In the genomic region with DNA sequence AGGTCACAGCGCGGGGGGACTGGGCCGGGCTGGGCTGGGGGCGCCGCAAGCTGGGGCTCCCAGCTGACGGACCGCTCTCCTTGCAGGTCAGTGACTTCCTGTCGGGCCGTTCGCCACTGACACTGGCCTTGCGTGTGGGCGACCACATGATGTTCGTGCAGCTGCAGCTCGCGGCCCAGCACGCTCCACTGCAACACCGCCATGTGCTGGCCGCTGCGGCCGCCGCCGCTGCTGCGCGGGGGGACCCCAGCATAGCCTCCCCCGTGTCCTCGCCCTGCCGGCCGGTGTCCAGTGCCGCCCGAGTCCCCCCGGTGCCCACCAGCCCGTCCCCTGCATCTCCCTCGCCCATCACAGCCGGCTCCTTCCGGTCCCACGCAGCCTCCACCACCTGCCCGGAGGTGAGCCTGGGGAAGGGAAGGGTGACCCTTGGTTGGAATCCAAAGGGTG, we compare ENCODE assay signal across 9 cellular contexts. TPM values are rescaled to one million over a fixed set of nuclear protein-coding genes. Genes with fewer than 3 reads are reported as not detected.
A peak's percentile ranks its signal among the peaks of the same experiment; 100 is the strongest.
DNase-seq lines count a peak whose midpoint lies in the region; ATAC-seq and TF ChIP-seq lines count a peak whose summit lies in the region.
"Had no signal": no experiment of that assay in that cellular context is flagged by ENCODE, and none has a peak within 500 bp of the region (broad histone marks: within the 10 kb centered on the region; RNA-seq: fewer than 3 reads in every experiment).

No MANE protein-coding gene starts in this region.

- no peak for DNase-seq in CD4-positive, alpha-beta memory T cell
- DNase-seq in activated CD4-positive, alpha-beta memory T cell treated with anti-CD3 and anti-CD28 coated beads, Interleukin-2, amount 10 ng/mL, durations not matched to agents 7 days and 5 days, result no peak
- DNase-seq in right atrium auricular region (ENCODE audit: low spot score), result no peak
- DNase-seq in sciatic nerve (ENCODE audit: low spot score), result peak; percentile 80
- DNase-seq in dedifferentiated amniotic fluid mesenchymal stem cell (ENCODE audit: extremely low spot score), result no peak
- no peak for DNase-seq in stimulated activated CD4-positive, alpha-beta T cell treated with anti-CD3 and anti-CD28 coated beads, Interleukin-1b, Interleukin-23, amount 100 ng/mL, for 48 hours
- DNase-seq: NCI-H2171 treated with DMSO at 0.1 percent for 48 hours had no signal

- H3K36me3 ChIP-seq in CD4-positive, alpha-beta memory T cell (ENCODE audit: insufficient read depth, low read length), result peaks cover 29% of the 10 kb centered on the region
- H3K36me3 ChIP-seq in right atrium auricular region, result peaks cover 66% of the 10 kb centered on the region

- H3K4me3 Mint-ChIP-seq in CD4-positive, alpha-beta memory T cell, result peak overlapping the region in 3 of 8 donors; percentile 31 to 61 (median 51)
- H3K4me3 Mint-ChIP-seq in activated CD4-positive, alpha-beta memory T cell treated with anti-CD3 and anti-CD28 coated beads, Interleukin-2, amount 10 ng/mL, durations not matched to agents 7 days and 5 days, result peak overlapping the region; percentile 41

- no peak for TF ChIP-seq CTCF in right atrium auricular region (IDR thresholded peaks at IDR 0.05)

- H3K27me3 Mint-ChIP-seq in CD4-positive, alpha-beta memory T cell, result no peaks in the 10 kb centered on the region
- H3K27me3 Mint-ChIP-seq in activated CD4-positive, alpha-beta memory T cell treated with anti-CD3 and anti-CD28 coated beads, Interleukin-2, amount 10 ng/mL, durations not matched to agents 7 days and 5 days, result no peaks in the 10 kb centered on the region

- peaks cover 0 to 11% (median 0%) of the 10 kb centered on the region in 8 donors for H3K9me3 Mint-ChIP-seq in CD4-positive, alpha-beta memory T cell
- H3K9me3 Mint-ChIP-seq in activated CD4-positive, alpha-beta memory T cell treated with anti-CD3 and anti-CD28 coated beads, Interleukin-2, amount 10 ng/mL, durations not matched to agents 7 days and 5 days, result no peaks in the 10 kb centered on the region

- peak overlapping the region; percentile 86 for H3K27ac ChIP-seq in CD4-positive, alpha-beta memory T cell (ENCODE audit: low read depth, low read length)
- H3K27ac ChIP-seq in right atrium auricular region, result peak overlapping the region; percentile 97 to 100

- peaks cover 23 to 38% of the 10 kb centered on the region in 2 donors for H3K36me3 Mint-ChIP-seq in CD4-positive, alpha-beta memory T cell
- peaks cover 59% of the 10 kb centered on the region for H3K36me3 Mint-ChIP-seq in activated CD4-positive, alpha-beta memory T cell treated with anti-CD3 and anti-CD28 coated beads, Interleukin-2, amount 10 ng/mL, durations not matched to agents 7 days and 5 days (ENCODE audit: low read depth)

- no peaks in the 10 kb centered on the region for H3K9me3 ChIP-seq in CD4-positive, alpha-beta memory T cell (ENCODE audit: control insufficient read depth in 1 of 2, low read length in 2 of 2)
- H3K9me3 ChIP-seq in right atrium auricular region, result no peaks in the 10 kb centered on the region

- H3K27ac Mint-ChIP-seq in CD4-positive, alpha-beta memory T cell, result peak overlapping the region in 3 of 7 donors; percentile 59 to 80 (median 75)
- peak overlapping the region; percentile 56 for H3K27ac Mint-ChIP-seq in activated CD4-positive, alpha-beta memory T cell treated with anti-CD3 and anti-CD28 coated beads, Interleukin-2, amount 10 ng/mL, durations not matched to agents 7 days and 5 days

- H3K27me3 ChIP-seq in CD4-positive, alpha-beta memory T cell (ENCODE audit: insufficient read depth, low read length), result no peaks in the 10 kb centered on the region
- H3K27me3 ChIP-seq in right atrium auricular region, result no peaks in the 10 kb centered on the region

- CTCF ChIA-PET in CD4-positive, alpha-beta memory T cell (lab: Charles Lee; ENCODE audit: partially characterized antibody), result interaction anchor here (1.6 to 3.2 kb wide), 4 partner anchors 10 to 12 kb away, joined by 7 to 11 read pairs (median 9); no protein-coding TSS in a partner anchor
- CTCF ChIA-PET in activated CD4-positive, alpha-beta memory T cell treated with anti-CD3 and anti-CD28 coated beads, Interleukin-2, amount 10 ng/mL, durations not matched to agents 7 days and 5 days (lab: Charles Lee), result interaction anchor here (1.9 to 4.9 kb wide), 2 partner anchors 10 to 13 kb away, joined by 29 to 44 read pairs; no protein-coding TSS in a partner anchor

- H3K4me1 Mint-ChIP-seq in CD4-positive, alpha-beta memory T cell, result peaks cover 16 to 50% (median 30%) of the 10 kb centered on the region in 4 donors
- H3K4me1 Mint-ChIP-seq in activated CD4-positive, alpha-beta memory T cell treated with anti-CD3 and anti-CD28 coated beads, Interleukin-2, amount 10 ng/mL, durations not matched to agents 7 days and 5 days, result peaks cover 37% of the 10 kb centered on the region

- ATAC-seq in sciatic nerve (peak; percentile 0), HG02798 (IDR thresholded peaks at IDR 0.05; ENCODE audit: poor library complexity, unreplicated experiment) (no peak), GM21381 (IDR thresholded peaks at IDR 0.05; ENCODE audit: unreplicated experiment) (no peak)

- intact Hi-C loops in CD4-positive, alpha-beta memory T cell (cut with micrococcal nuclease), result loop anchor here (5.0 kb wide), 1 partner anchor 153 kb away; the partner anchor contains the start of gene DAZAP1
- intact Hi-C loops in sciatic nerve (cut with DNase I), result no loop called here

- peaks cover 57% of the 10 kb centered on the region for H3K4me1 ChIP-seq in CD4-positive, alpha-beta memory T cell (ENCODE audit: insufficient read depth, low read length)
- H3K4me1 ChIP-seq in right atrium auricular region, result peaks cover 0 to 84% of the 10 kb centered on the region in 2 donors

- no peak overlapping the region for H3K4me3 ChIP-seq in CD4-positive, alpha-beta memory T cell (ENCODE audit: low read length in 2 of 2)
- peak overlapping the region in 1 of 2 donors; percentile 81 for H3K4me3 ChIP-seq in right atrium auricular region

- POLR2A ChIA-PET in CD4-positive, alpha-beta memory T cell (lab: Charles Lee; ENCODE audit: partially characterized antibody), result interaction anchor here (1.5 to 10.8 kb wide), 6 partner anchors 8 to 228 kb away, joined by 5 to 397 read pairs (median 18); partner anchors contain the start of genes ARHGAP45, CIRBP and CNN2
- POLR2A ChIA-PET in activated CD4-positive, alpha-beta memory T cell treated with anti-CD3 and anti-CD28 coated beads, Interleukin-2, amount 10 ng/mL, durations not matched to agents 7 days and 5 days (lab: Charles Lee), result interaction anchor here (1.1 to 3.3 kb wide), 6 partner anchors 10 to 214 kb away, joined by 4 to 162 read pairs (median 8); partner anchors contain the start of genes ABCA7, CIRBP and FAM174C

RNA-seq across cellular contexts. Expression of gene MIDN, which starts 5.7 kb away (rescaled TPM):
- total RNA-seq in CD4-positive, alpha-beta memory T cell, result 10 to 100 TPM; 30.3 to 34.0 TPM
- 1 to 10 TPM in 1 of 2 donors, under 1 TPM in 1; 0.75 to 6.1 TPM for polyA plus RNA-seq in CD4-positive, alpha-beta memory T cell
- 10 to 100 TPM; 86.2 to 88.6 TPM for total RNA-seq in activated CD4-positive, alpha-beta memory T cell treated with anti-CD3 and anti-CD28 coated beads, Interleukin-2, amount 10 ng/mL, durations not matched to agents 7 days and 5 days
- total RNA-seq in right atrium auricular region, result 10 to 100 TPM; 42.1 to 42.2 TPM
- total RNA-seq in sciatic nerve, result 117 TPM

RNA-seq across cellular contexts. Expression of gene ATP5F1D, which starts 12.6 kb away (rescaled TPM):
- total RNA-seq in CD4-positive, alpha-beta memory T cell, result 100 to 1,000 TPM; 105 to 108 TPM
- polyA plus RNA-seq in CD4-positive, alpha-beta memory T cell, result 100 to 1,000 TPM; 133 to 243 TPM
- total RNA-seq in activated CD4-positive, alpha-beta memory T cell treated with anti-CD3 and anti-CD28 coated beads, Interleukin-2, amount 10 ng/mL, durations not matched to agents 7 days and 5 days, result 100 to 1,000 TPM; 171 to 173 TPM
- 100 to 1,000 TPM; 193 to 269 TPM for total RNA-seq in right atrium auricular region
- 90.9 TPM for total RNA-seq in sciatic nerve

RNA-seq across cellular contexts. Expression of gene CIRBP, which starts 15.0 kb away (rescaled TPM):
- 100 to 1,000 TPM; 574 to 638 TPM for total RNA-seq in CD4-positive, alpha-beta memory T cell
- 100 to 1,000 TPM; 160 to 257 TPM for polyA plus RNA-seq in CD4-positive, alpha-beta memory T cell
- total RNA-seq in activated CD4-positive, alpha-beta memory T cell treated with anti-CD3 and anti-CD28 coated beads, Interleukin-2, amount 10 ng/mL, durations not matched to agents 7 days and 5 days, result 100 to 1,000 TPM; 203 to 204 TPM
- total RNA-seq in right atrium auricular region (100 to 1,000 TPM; 288 to 385 TPM), sciatic nerve (550 TPM)

RNA-seq across cellular contexts. Expression of gene CBARP, which starts 16.3 kb away (rescaled TPM):
- not detected for total RNA-seq in CD4-positive, alpha-beta memory T cell
- polyA plus RNA-seq in CD4-positive, alpha-beta memory T cell, result not detected
- under 1 TPM; 0.35 to 0.55 TPM for total RNA-seq in activated CD4-positive, alpha-beta memory T cell treated with anti-CD3 and anti-CD28 coated beads, Interleukin-2, amount 10 ng/mL, durations not matched to agents 7 days and 5 days
- 1 to 10 TPM; 2.4 to 2.6 TPM for total RNA-seq in right atrium auricular region
- total RNA-seq in sciatic nerve, result 2.9 TPM

RNA-seq across cellular contexts. Expression of gene FAM174C, which starts 21.2 kb away (rescaled TPM):
- 10 to 100 TPM; 50.5 to 54.2 TPM for total RNA-seq in CD4-positive, alpha-beta memory T cell
- polyA plus RNA-seq in CD4-positive, alpha-beta memory T cell, result 100 to 1,000 TPM in 1 of 2 donors, 10 to 100 TPM in 1; 57.2 to 114 TPM
- total RNA-seq in activated CD4-positive, alpha-beta memory T cell treated with anti-CD3 and anti-CD28 coated beads, Interleukin-2, amount 10 ng/mL, durations not matched to agents 7 days and 5 days, result 10 to 100 TPM; 45.9 to 50.1 TPM
- total RNA-seq in right atrium auricular region (10 to 100 TPM; 28.9 to 29.8 TPM), sciatic nerve (21.4 TPM)
